ENCODE assay signal across 30 cellular contexts in the genomic region with DNA sequence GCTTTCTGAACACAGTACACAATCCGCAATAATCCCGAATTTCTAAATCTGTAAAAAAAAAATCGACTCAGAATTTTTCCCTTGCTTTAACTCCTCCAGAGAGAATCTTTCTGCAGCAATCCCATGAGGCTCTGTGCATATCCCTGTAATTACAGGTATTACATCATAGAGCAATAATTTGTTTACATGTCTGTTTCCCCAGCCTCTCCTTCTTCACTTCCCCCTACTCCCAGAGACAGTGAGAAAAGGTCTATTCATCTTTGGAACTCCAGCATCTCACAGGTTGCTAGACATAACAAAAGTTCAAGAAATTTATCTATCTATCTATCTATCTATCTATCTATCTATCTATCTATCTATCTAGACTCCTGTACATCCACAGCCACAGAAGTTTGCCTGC. TPM values are rescaled to one million over a fixed set of nuclear protein-coding genes. Genes with fewer than 3 reads are reported as not detected.
"Had no signal": no experiment of that assay in that cellular context is flagged by ENCODE, and none has a peak within 500 bp of the region (broad histone marks: within the 10 kb centered on the region; RNA-seq: fewer than 3 reads in every experiment).

No MANE protein-coding gene starts in this region.

- H3K36me3 ChIP-seq: cardiac muscle cell had no signal

- H3K27ac ChIP-seq: cardiac muscle cell, SK-N-MC had no signal

- H3K27me3 ChIP-seq: cardiac muscle cell had no signal

- ATAC-seq: activated naive CD4-positive, alpha-beta T cell treated with anti-CD3 and anti-CD28 coated beads, Interleukin-2, amount 50 U/mL, for 72 hours; activated naive CD8-positive, alpha-beta T cell treated with anti-CD3 and anti-CD28 coated beads, Interleukin-2, amount 50 U/mL, for 24 hours; activated T-cell treated with anti-CD3 and anti-CD28 coated beads, Interleukin-2, amount 50 U/mL, for 4 hours; T-cell had no signal

- FAIRE-seq: astrocyte, TTC549 had no signal

- DNase-seq: activated CD4-positive, alpha-beta memory T cell treated with anti-CD3 and anti-CD28 coated beads for 36 hours; activated CD4-positive, alpha-beta T cell treated with anti-CD3 and anti-CD28 coated beads, Interleukin-2, amount 10 ng/mL, durations not matched to agents 7 days and 5 days; activated CD4-positive, CD25-positive, alpha-beta regulatory T cell; activated CD8-positive, alpha-beta memory T cell treated with anti-CD3 and anti-CD28 coated beads for 24 hours; activated effector memory CD4-positive, alpha-beta T cell treated with anti-CD3 and anti-CD28 coated beads, Interleukin-2, amount 50 U/mL, for 16 hours; activated naive CD4-positive, alpha-beta T cell treated with Interleukin-2 at 50 U/mL for 16 hours; activated naive CD8-positive, alpha-beta T cell treated with anti-CD3 and anti-CD28 coated beads, Interleukin-2, amount 50 U/mL, for 24 hours; activated T-cell treated with anti-CD3 and anti-CD28 coated beads, Interleukin-2, amount 50 U/mL, for 4 hours; amygdala; KG1; MV-4-11; NCI-H1092 treated with DMSO at 0.1 percent for 48 hours; NCI-H1436; NCI-H187; NCI-H2081; NCI-H2171 treated with DMSO at 0.1 percent for 48 hours; NCI-H226; NCI-H526; NK-92 treated with Interleukin-12 subunit alpha and Interleukin-12 subunit beta, amount 100 ng/mL, for 24 hours; T-cell; T-helper 2 cell; T1000 had no signal

- H3K4me3 ChIP-seq: cardiac muscle cell, SK-N-MC had no signal

RNA-seq across cellular contexts. Expression of a gene that starts 26.0 kb away (rescaled TPM):
- total RNA-seq: LHCN-M2, OCI-LY7, RPMI7951 had no signal
